In genomic region chr1:117258075-117258474, GRCh38 we compare ENCODE assay signal across 12 cellular contexts. TPM values are rescaled to one million over a fixed set of nuclear protein-coding genes. Genes with fewer than 3 reads are reported as not detected.
"Had no signal": no experiment of that assay in that cellular context is flagged by ENCODE, and none has a peak within 500 bp of the region (broad histone marks: within the 10 kb centered on the region; RNA-seq: fewer than 3 reads in every experiment).

No MANE protein-coding gene starts in this region.

RNA-seq across cellular contexts. Expression of gene VTCN1, which starts 47.3 kb away (rescaled TPM):
- total RNA-seq: left cardiac atrium; left colon; left ventricle myocardium inferior; left ventricle myocardium superior; lung microvascular endothelial cell; mesenteric fat pad; mononuclear cell; mucosa of descending colon; myocyte; naive thymus-derived CD4-positive, alpha-beta T cell had no signal
- polyA plus RNA-seq: immature natural killer cell; keratinocyte; naive thymus-derived CD4-positive, alpha-beta T cell had no signal
